In genomic region chr5:153783278-153783677, GRCh38 we compare ENCODE assay signal across 24 cellular contexts.
A peak's percentile ranks its signal among the peaks of the same experiment; 100 is the strongest.
DNase-seq lines count a peak whose midpoint lies in the region; ATAC-seq and TF ChIP-seq lines count a peak whose summit lies in the region.
"Had no signal": no experiment of that assay in that cellular context is flagged by ENCODE, and none has a peak within 500 bp of the region (broad histone marks: within the 10 kb centered on the region; RNA-seq: fewer than 3 reads in every experiment).

No MANE protein-coding gene starts in this region.

- H3K4me3 Mint-ChIP-seq in endothelial cell (ENCODE audit: unreplicated experiment): no peak overlapping the region
- no peak overlapping the region for H3K4me3 Mint-ChIP-seq in neural progenitor cell
- H3K4me3 Mint-ChIP-seq in activated naive CD4-positive, alpha-beta T cell treated with anti-CD3 and anti-CD28 coated beads, Interleukin-2, amount 10 ng/mL, durations not matched to agents 7 days and 5 days: no peak overlapping the region
- H3K4me3 Mint-ChIP-seq: CD4-positive, alpha-beta memory T cell had no signal

- CTCF ChIA-PET in activated naive CD4-positive, alpha-beta T cell treated with anti-CD3 and anti-CD28 coated beads, Interleukin-2, amount 10 ng/mL, durations not matched to agents 7 days and 5 days (lab: Charles Lee): no interaction called here

- H3F3A ChIP-seq in neural progenitor cell (ENCODE audit: low read depth): peaks cover 23% of the 10 kb centered on the region

- H3K4me1 ChIP-seq in RWPE2 (ENCODE audit: insufficient read depth, poor library complexity, severe bottlenecking) (peaks cover 20% of the 10 kb centered on the region), neural progenitor cell (peaks cover 36% of the 10 kb centered on the region)
- H3K4me1 ChIP-seq: BLaER1 treated with 17β-estradiol and CSF1 and Interleukin-3, amounts not matched to agents 10 nM and 100 nM; Caco-2; Peyer's patch had no signal

- DNase-seq in NCI-H2171 treated with DMSO at 0.1 percent for 48 hours (lab: John Stamatoyannopoulos, UW): peak; percentile 49
- no peak for DNase-seq in NCI-H2171 (lab: John Stamatoyannopoulos, UW)
- DNase-seq in RWPE2 (ENCODE audit: low spot score): no peak
- DNase-seq in endothelial cell (ENCODE audit: low spot score): no peak
- peak; percentile 45 for DNase-seq in neural progenitor cell (ENCODE audit: low spot score)
- no peak for DNase-seq in stimulated activated naive CD4-positive, alpha-beta T cell treated with Interleukin-2 at 50 U/mL for 16 hours (lab: John Stamatoyannopoulos, UW)
- DNase-seq in activated naive CD4-positive, alpha-beta T cell treated with anti-CD3 and anti-CD28 coated beads, Interleukin-2, amount 10 ng/mL, durations not matched to agents 7 days and 5 days: no peak
- DNase-seq: ACHN; Caco-2; CD4-positive, alpha-beta memory T cell; DND-41; MM.1S; NCI-H1048; NCI-H1417 treated with DMSO at 0.1 percent for 48 hours; NCI-H187; NCI-H510A treated with DMSO at 0.1 percent for 48 hours; NCI-H774; Peyer's patch had no signal

- H3K9me3 ChIP-seq in RWPE2 (ENCODE audit: severe bottlenecking) (no peaks in the 10 kb centered on the region), neural progenitor cell (ENCODE audit: low read depth) (no peaks in the 10 kb centered on the region)
- H3K9me3 ChIP-seq: BLaER1 treated with 17β-estradiol and CSF1 and Interleukin-3, amounts not matched to agents 10 nM and 100 nM; Caco-2; Peyer's patch; SJSA1 had no signal

- H4K20me1 ChIP-seq in neural progenitor cell (ENCODE audit: low read depth): no peaks in the 10 kb centered on the region
- H4K20me1 ChIP-seq: BLaER1 treated with 17β-estradiol and CSF1 and Interleukin-3, amounts not matched to agents 10 nM and 100 nM had no signal

- TF ChIP-seq CTCF in RWPE2 (IDR thresholded peaks at IDR 0.05; ENCODE audit: poor library complexity, severe bottlenecking): no peak
- TF ChIP-seq CTCF in endothelial cell (IDR thresholded peaks at IDR 0.05; ENCODE audit: unreplicated experiment): no peak
- no peak for TF ChIP-seq CTCF in neural progenitor cell (IDR thresholded peaks at IDR 0.05)

- peaks cover 7% of the 10 kb centered on the region for H3K36me3 Mint-ChIP-seq in endothelial cell (ENCODE audit: low read depth, unreplicated experiment)
- peaks cover 5% of the 10 kb centered on the region for H3K36me3 Mint-ChIP-seq in neural progenitor cell
- no peaks in the 10 kb centered on the region for H3K36me3 Mint-ChIP-seq in activated naive CD4-positive, alpha-beta T cell treated with anti-CD3 and anti-CD28 coated beads, Interleukin-2, amount 10 ng/mL, durations not matched to agents 7 days and 5 days
- H3K36me3 Mint-ChIP-seq: CD4-positive, alpha-beta memory T cell had no signal

- peak overlapping the region; percentile 54 for H2AFZ ChIP-seq in neural progenitor cell (replicated peaks)
- H2AFZ ChIP-seq: GM23248 had no signal

- no peak overlapping the region for H3K4me3 ChIP-seq in RWPE2 (ENCODE audit: severe bottlenecking)
- no peak overlapping the region for H3K4me3 ChIP-seq in neural progenitor cell
- H3K4me3 ChIP-seq: BLaER1 treated with 17β-estradiol and CSF1 and Interleukin-3, amounts not matched to agents 10 nM and 100 nM; GM23248; K562; Peyer's patch; SJSA1 had no signal

- H3K4me1 Mint-ChIP-seq in endothelial cell (ENCODE audit: unreplicated experiment) (peaks cover 49% of the 10 kb centered on the region), neural progenitor cell (peaks cover 50% of the 10 kb centered on the region)
- no peaks in the 10 kb centered on the region for H3K4me1 Mint-ChIP-seq in activated naive CD4-positive, alpha-beta T cell treated with anti-CD3 and anti-CD28 coated beads, Interleukin-2, amount 10 ng/mL, durations not matched to agents 7 days and 5 days
- H3K4me1 Mint-ChIP-seq: CD4-positive, alpha-beta memory T cell had no signal

- H3K27ac ChIP-seq in RWPE2 (ENCODE audit: poor library complexity, severe bottlenecking): peak overlapping the region; percentile 11
- H3K27ac ChIP-seq in neural progenitor cell: peak overlapping the region; percentile 84
- H3K27ac ChIP-seq: 22Rv1; BLaER1 treated with 17β-estradiol and CSF1 and Interleukin-3, amounts not matched to agents 10 nM and 100 nM; GM23248; Peyer's patch; SJSA1 had no signal

- no peak for ATAC-seq in RWPE2 (ENCODE audit: low read depth)
- no peak for ATAC-seq in GM19455 (IDR thresholded peaks at IDR 0.05; ENCODE audit: unreplicated experiment)
- ATAC-seq: K562 had no signal

- no peaks in the 10 kb centered on the region for H3K79me2 ChIP-seq in neural progenitor cell (ENCODE audit: low read depth)

- peak overlapping the region; percentile 66 for H3K4me2 ChIP-seq in neural progenitor cell
- H3K4me2 ChIP-seq: BLaER1 treated with 17β-estradiol and CSF1 and Interleukin-3, amounts not matched to agents 10 nM and 100 nM had no signal

- peaks cover 5% of the 10 kb centered on the region for H3K27me3 Mint-ChIP-seq in endothelial cell (ENCODE audit: unreplicated experiment)
- H3K27me3 Mint-ChIP-seq in neural progenitor cell (ENCODE audit: insufficient read depth, low read depth): no peaks in the 10 kb centered on the region
- H3K27me3 Mint-ChIP-seq in activated naive CD4-positive, alpha-beta T cell treated with anti-CD3 and anti-CD28 coated beads, Interleukin-2, amount 10 ng/mL, durations not matched to agents 7 days and 5 days: no peaks in the 10 kb centered on the region

- no peak overlapping the region for H3K9ac ChIP-seq in neural progenitor cell
- H3K9ac ChIP-seq: BLaER1 treated with 17β-estradiol and CSF1 and Interleukin-3, amounts not matched to agents 10 nM and 100 nM; GM23248 had no signal

- H3K27ac Mint-ChIP-seq in endothelial cell (ENCODE audit: unreplicated experiment): peak overlapping the region; percentile 99
- no peak overlapping the region for H3K27ac Mint-ChIP-seq in neural progenitor cell
- no peak overlapping the region for H3K27ac Mint-ChIP-seq in activated naive CD4-positive, alpha-beta T cell treated with anti-CD3 and anti-CD28 coated beads, Interleukin-2, amount 10 ng/mL, durations not matched to agents 7 days and 5 days
- H3K27ac Mint-ChIP-seq: CD4-positive, alpha-beta memory T cell had no signal

- H3K27me3 ChIP-seq in RWPE2 (ENCODE audit: insufficient read depth, poor library complexity, severe bottlenecking) (no peaks in the 10 kb centered on the region), neural progenitor cell (no peaks in the 10 kb centered on the region)
- H3K27me3 ChIP-seq: BLaER1 treated with 17β-estradiol and CSF1 and Interleukin-3, amounts not matched to agents 10 nM and 100 nM; Peyer's patch; SJSA1 had no signal

- H3K9me3 Mint-ChIP-seq in endothelial cell (ENCODE audit: unreplicated experiment): no peaks in the 10 kb centered on the region
- H3K9me3 Mint-ChIP-seq in neural progenitor cell: no peaks in the 10 kb centered on the region
- H3K9me3 Mint-ChIP-seq in activated naive CD4-positive, alpha-beta T cell treated with anti-CD3 and anti-CD28 coated beads, Interleukin-2, amount 10 ng/mL, durations not matched to agents 7 days and 5 days: no peaks in the 10 kb centered on the region

- no peaks in the 10 kb centered on the region for H3K36me3 ChIP-seq in RWPE2 (ENCODE audit: low read depth)
- no peaks in the 10 kb centered on the region for H3K36me3 ChIP-seq in neural progenitor cell
- H3K36me3 ChIP-seq: BLaER1 treated with 17β-estradiol and CSF1 and Interleukin-3, amounts not matched to agents 10 nM and 100 nM; Peyer's patch; SJSA1 had no signal

Comparison
In these comparisons a context has a peak if more than half of its experiments do, and no peak if none do; other contexts are left out.
1. DNase-seq: peak in NCI-H2171 treated with DMSO at 0.1 percent for 48 hours (single experiment) and neural progenitor cell (single experiment); none in NCI-H2171 (single experiment), RWPE2 (single experiment), endothelial cell (single experiment), stimulated activated naive CD4-positive, alpha-beta T cell treated with Interleukin-2 at 50 U/mL for 16 hours (single experiment) and activated naive CD4-positive, alpha-beta T cell treated with anti-CD3 and anti-CD28 coated beads, Interleukin-2, amount 10 ng/mL, durations not matched to agents 7 days and 5 days (single experiment).